1 cellular context compared by ENCODE assay signal in genomic region chr14:37172936-37173613, GRCh38.
TF ChIP-seq lines count a peak whose summit lies in the region.

No MANE protein-coding gene starts in this region.

TF ChIP-seq in K562, 482 proteins besides CTCF, POLR2A, EP300 and RAD21 (continued from another document):
- TF ChIP-seq TFAP4 (CRISPR knock-in tag; IDR thresholded peaks at IDR 0.05; ENCODE audit: borderline replicate concordance) (no peak), ZNF311 (CRISPR knock-in tag; IDR thresholded peaks at IDR 0.05) (no peak), ZFP91 (CRISPR knock-in tag; IDR thresholded peaks at IDR 0.05) (no peak), CEBPG (CRISPR knock-in tag; IDR thresholded peaks at IDR 0.05) (no peak), CEBPG (tag; conservative IDR thresholded peaks at IDR 0.05 in 1 of 2, IDR thresholded peaks at IDR 0.05 in 1 of 2) (peak; percentile 22 to 67; a peak in 2 of 4 replicates), ZSCAN32 (CRISPR knock-in tag; IDR thresholded peaks at IDR 0.05) (no peak), PBX2 (CRISPR knock-in tag; IDR thresholded peaks at IDR 0.05; ENCODE audit: low read depth) (no peak), PBX2 (tag; conservative IDR thresholded peaks at IDR 0.05; ENCODE audit: low read depth) (0 out of 2 replicates have a peak, but pooled peaks have one; percentile 5), MEF2A (IDR thresholded peaks at IDR 0.05; ENCODE audit: control insufficient read depth, low read depth, low read length) (peak; percentile 68), SMARCA4 (IDR thresholded peaks at IDR 0.05) (peak; percentile 42), HNRNPL (IDR thresholded peaks at IDR 0.05; ENCODE audit: low read depth, low read length) (no peak), ID3 (CRISPR knock-in tag; IDR thresholded peaks at IDR 0.05) (no peak), ID3 (tag; IDR thresholded peaks at IDR 0.05) (no peak), DPF2 (IDR thresholded peaks at IDR 0.05) (peak; percentile 49), HCFC1 (IDR thresholded peaks at IDR 0.05; ENCODE audit: low read depth, low read length) (no peak), ZNF398 (CRISPR knock-in tag; IDR thresholded peaks at IDR 0.05) (no peak), ZNF592 (IDR thresholded peaks at IDR 0.05) (0 out of 2 replicates have a peak, but pooled peaks have one; percentile 21), TCFL5 (CRISPR knock-in tag; conservative IDR thresholded peaks at IDR 0.05) (no peak), CEBPB (tag; IDR thresholded peaks at IDR 0.05) (peak; percentile 90), MAFK (IDR thresholded peaks at IDR 0.05; ENCODE audit: low read length) (no peak), ELF2 (CRISPR knock-in tag; IDR thresholded peaks at IDR 0.05) (no peak), ZHX1 (conservative IDR thresholded peaks at IDR 0.05; ENCODE audit: low read length) (no peak), SAFB (IDR thresholded peaks at IDR 0.05; ENCODE audit: borderline replicate concordance, low read depth, low read length) (no peak), MEIS2 (IDR thresholded peaks at IDR 0.05; ENCODE audit: partially characterized antibody) (no peak), SOX6 (IDR thresholded peaks at IDR 0.05) (0 out of 2 replicates have a peak, but pooled peaks have one; percentile 15), MCM7 (IDR thresholded peaks at IDR 0.05) (no peak), GMEB1 (CRISPR knock-in tag; IDR thresholded peaks at IDR 0.05) (no peak), DLX4 (CRISPR knock-in tag; IDR thresholded peaks at IDR 0.05) (no peak), IRF9 (tag; IDR thresholded peaks at IDR 0.05) (no peak), THRB (CRISPR knock-in tag; conservative IDR thresholded peaks at IDR 0.05) (no peak), GTF2E2 (tag; IDR thresholded peaks at IDR 0.05) (no peak), ARID2 (IDR thresholded peaks at IDR 0.05) (no peak), ZNF239 (CRISPR knock-in tag; IDR thresholded peaks at IDR 0.05) (no peak), TEAD4 (IDR thresholded peaks at IDR 0.05; ENCODE audit: low read length) (peak; percentile 51; the same call in 1 of the 2 replicates), TEAD4 (CRISPR knock-in tag; IDR thresholded peaks at IDR 0.05; ENCODE audit: borderline replicate concordance) (no peak)
